ENCODE assay signal across 10 cellular contexts in the genomic region with DNA sequence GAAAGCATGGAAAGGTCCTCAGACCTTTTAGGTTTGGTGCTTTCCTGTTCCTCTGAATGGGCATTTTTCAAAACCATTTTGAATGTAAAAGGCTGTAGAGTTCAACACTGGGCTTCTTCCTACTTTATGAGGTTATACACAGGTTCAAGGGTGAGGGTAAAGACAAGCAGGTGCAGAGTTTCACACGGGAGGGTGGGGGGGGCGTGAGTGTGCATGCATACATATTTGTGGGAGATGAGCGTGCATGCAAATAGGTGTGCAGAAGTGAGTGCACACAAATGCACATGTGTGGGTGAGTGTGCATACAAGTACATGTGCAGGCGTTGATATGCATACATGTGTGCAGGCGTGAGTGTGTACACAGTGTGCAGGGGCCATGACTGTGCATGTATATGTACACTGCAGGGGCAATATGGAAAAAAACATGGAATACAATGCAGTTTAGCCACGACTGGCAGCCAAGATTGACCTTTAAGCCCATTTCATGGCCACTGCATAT.
A peak's percentile ranks its signal among the peaks of the same experiment; 100 is the strongest.
DNase-seq lines count a peak whose midpoint lies in the region; ATAC-seq and TF ChIP-seq lines count a peak whose summit lies in the region.
"Had no signal": no experiment of that assay in that cellular context is flagged by ENCODE, and none has a peak within 500 bp of the region (broad histone marks: within the 10 kb centered on the region; RNA-seq: fewer than 3 reads in every experiment).

No MANE protein-coding gene starts in this region.

- no peak overlapping the region for H2BK15ac ChIP-seq in neuronal stem cell (ENCODE audit: low read length)

- no peak overlapping the region for H2BK12ac ChIP-seq in neuronal stem cell (ENCODE audit: low read length)

- no peak overlapping the region for H2BK5ac ChIP-seq in neuronal stem cell (ENCODE audit: low read length)

- no peaks in the 10 kb centered on the region for H3K79me1 ChIP-seq in neuronal stem cell (ENCODE audit: low read depth, low read length)

- H3K4me1 ChIP-seq in BLaER1 = peaks cover 21% of the 10 kb centered on the region
- peaks cover 0 to 8% of the 10 kb centered on the region in 2 donors for H3K4me1 ChIP-seq in neuronal stem cell (ENCODE audit: control insufficient read depth in 2 of 2, insufficient read depth in 1 of 2, low read depth in 1 of 2, low read length in 2 of 2)
- H3K4me1 ChIP-seq: parathyroid adenoma had no signal

- H4K8ac ChIP-seq in neuronal stem cell (ENCODE audit: low read depth, low read length) = no peak overlapping the region

- no peak overlapping the region for H2AK5ac ChIP-seq in neuronal stem cell (ENCODE audit: low read depth, low read length)

- ATAC-seq in GM19452 (IDR thresholded peaks at IDR 0.05; ENCODE audit: unreplicated experiment) = peak; percentile 18
- ATAC-seq in HG03439 (IDR thresholded peaks at IDR 0.05; ENCODE audit: unreplicated experiment) = peak; percentile 9

- H3K18ac ChIP-seq in neuronal stem cell (ENCODE audit: low read length) = no peak overlapping the region

- no peak overlapping the region for H3K14ac ChIP-seq in neuronal stem cell (ENCODE audit: low read length)

- no peak overlapping the region for H2BK120ac ChIP-seq in neuronal stem cell (ENCODE audit: low read depth, low read length)

- WGBS in neuronal stem cell (ENCODE audit: extremely low coverage in 2 of 2, insufficient read length in 2 of 2, insufficient replicate concordance in 1 of 2), 2 donors = no CpG with 5 or more reads among the region's 6 CpGs

- no peak overlapping the region for H2AFZ ChIP-seq in neuronal stem cell (ENCODE audit: low read length)
- H2AFZ ChIP-seq: parathyroid adenoma had no signal

- H3K4me3 ChIP-seq in BLaER1 = no peak overlapping the region
- H3K4me3 ChIP-seq in coronary artery = peak overlapping the region; percentile 54
- no peak overlapping the region for H3K4me3 ChIP-seq in neuronal stem cell (ENCODE audit: low read length in 2 of 2)
- H3K4me3 ChIP-seq: tibial nerve had no signal

- no peak for DNase-seq in coronary artery (ENCODE audit: low spot score)
- no peak for DNase-seq in activated effector memory CD4-positive, alpha-beta T cell treated with anti-CD3 and anti-CD28 coated beads, Interleukin-2, amount 50 U/mL, for 16 hours
- DNase-seq in neuronal stem cell (ENCODE audit: low spot score) = no peak
- no peak for DNase-seq in DMS53 (lab: John Stamatoyannopoulos, UW)
- DNase-seq in HCEC 1CT = no peak

- H3K4me2 ChIP-seq in BLaER1 (peak overlapping the region; percentile 70), neuronal stem cell (ENCODE audit: insufficient read depth, low read length, poor library complexity, severe bottlenecking) (no peak overlapping the region)

- H3K9me3 ChIP-seq in BLaER1 = no peaks in the 10 kb centered on the region
- H3K9me3 ChIP-seq in neuronal stem cell (replicated peaks in 1 of 2; ENCODE audit: control insufficient read depth in 2 of 2, insufficient read depth in 1 of 2, low read depth in 1 of 2, low read length in 2 of 2) = no peaks in the 10 kb centered on the region
- H3K9me3 ChIP-seq: tibial nerve had no signal

- H3K36me3 ChIP-seq in BLaER1 = no peaks in the 10 kb centered on the region
- no peaks in the 10 kb centered on the region for H3K36me3 ChIP-seq in neuronal stem cell (replicated peaks in 1 of 2; ENCODE audit: control insufficient read depth in 2 of 2, insufficient read depth in 2 of 2, low read length in 2 of 2)
- H3K36me3 ChIP-seq: tibial nerve had no signal

- no peaks in the 10 kb centered on the region for H4K20me1 ChIP-seq in BLaER1

- no peak overlapping the region for H4K91ac ChIP-seq in neuronal stem cell (ENCODE audit: low read depth, low read length, poor library complexity)

- H3K4ac ChIP-seq in neuronal stem cell (ENCODE audit: low read length) = no peak overlapping the region

- H3K27me3 ChIP-seq in BLaER1 (no peaks in the 10 kb centered on the region), neuronal stem cell (ENCODE audit: control insufficient read depth in 3 of 3, insufficient read depth in 3 of 3, low read depth in 1 of 3, low read length in 3 of 3) (no peaks in the 10 kb centered on the region)
- H3K27me3 ChIP-seq: tibial nerve had no signal

- no peak for TF ChIP-seq CTCF in coronary artery (IDR thresholded peaks at IDR 0.05)

- H3K9ac ChIP-seq in BLaER1 (no peak overlapping the region), neuronal stem cell (ENCODE audit: low read depth, low read length, poor library complexity) (no peak overlapping the region)
- H3K9ac ChIP-seq: parathyroid adenoma had no signal

- H3K27ac ChIP-seq in BLaER1 = 0 out of 2 replicates have a peak overlapping the region, but pooled peaks have one; percentile 42
- peak overlapping the region in 1 of 2 donors; percentile 68 for H3K27ac ChIP-seq in coronary artery
- H3K27ac ChIP-seq in neuronal stem cell (replicated peaks; ENCODE audit: low read length) = no peak overlapping the region
- H3K27ac ChIP-seq: parathyroid adenoma had no signal

- H3K23ac ChIP-seq in neuronal stem cell (ENCODE audit: low read depth, low read length, poor library complexity) = no peak overlapping the region
